13 cellular contexts compared by ENCODE assay signal in the genomic region with DNA sequence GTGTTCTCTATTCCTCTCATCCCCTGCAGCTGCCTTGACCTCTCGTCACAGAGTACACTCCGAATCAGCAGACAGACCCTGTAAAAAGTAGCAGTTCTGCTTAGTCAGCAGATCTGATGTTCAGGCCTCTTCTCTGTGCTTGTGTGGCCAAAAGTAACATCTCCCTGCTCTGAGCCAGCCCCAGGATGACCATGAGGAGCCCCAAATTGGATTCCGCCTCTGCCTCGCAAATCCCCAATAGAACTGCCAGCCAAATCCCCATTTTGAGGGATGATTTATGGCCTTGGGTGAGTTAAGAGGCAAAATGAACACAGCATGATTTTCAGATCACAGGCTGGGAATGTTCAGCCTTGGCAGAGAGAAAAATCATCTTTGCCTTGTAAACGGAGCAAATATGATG.
A peak's percentile ranks its signal among the peaks of the same experiment; 100 is the strongest.
DNase-seq lines count a peak whose midpoint lies in the region; TF ChIP-seq lines count a peak whose summit lies in the region.
"Had no signal": no experiment of that assay in that cellular context is flagged by ENCODE, and none has a peak within 500 bp of the region (broad histone marks: within the 10 kb centered on the region; RNA-seq: fewer than 3 reads in every experiment).

No MANE protein-coding gene starts in this region.

- TF ChIP-seq CTCF in fibroblast of mammary gland (conservative IDR thresholded peaks at IDR 0.05; ENCODE audit: control insufficient read depth, insufficient read depth, low read depth, low read length): no peak
- no peak for TF ChIP-seq CTCF in type B pancreatic cell (conservative IDR thresholded peaks at IDR 0.05)

- H3K36me3 ChIP-seq in muscle layer of duodenum (ENCODE audit: control insufficient read depth in 1 of 2, insufficient read depth in 2 of 2, low read length in 2 of 2): no peaks in the 10 kb centered on the region

- H3K4me1 Mint-ChIP-seq in type B pancreatic cell (ENCODE audit: unreplicated experiment): peaks cover 46% of the 10 kb centered on the region
- H3K4me1 Mint-ChIP-seq: memory B cell had no signal

- no peaks in the 10 kb centered on the region for H3K27me3 Mint-ChIP-seq in type B pancreatic cell

- no peaks in the 10 kb centered on the region for H3K9me3 Mint-ChIP-seq in type B pancreatic cell
- H3K9me3 Mint-ChIP-seq: memory B cell had no signal

- peaks cover 13 to 14% of the 10 kb centered on the region in 2 donors for H3K4me1 ChIP-seq in muscle layer of duodenum (ENCODE audit: control insufficient read depth in 1 of 2, insufficient read depth in 2 of 2, low read length in 2 of 2)

- no peaks in the 10 kb centered on the region for H3K36me3 Mint-ChIP-seq in type B pancreatic cell
- H3K36me3 Mint-ChIP-seq: memory B cell had no signal

- no peaks in the 10 kb centered on the region for H3K27me3 ChIP-seq in muscle layer of duodenum (ENCODE audit: low read depth, low read length)

- H3K9me3 ChIP-seq in muscle layer of duodenum (ENCODE audit: control insufficient read depth in 1 of 2, low read length in 2 of 2): no peaks in the 10 kb centered on the region

- H3K4me3 ChIP-seq in fibroblast of mammary gland (ENCODE audit: control insufficient read depth, low read depth, low read length): peak overlapping the region; percentile 5
- no peak overlapping the region for H3K4me3 ChIP-seq in muscle layer of duodenum (ENCODE audit: low read depth in 1 of 2, low read length in 2 of 2)

- DNase-seq in NCI-H1417 (lab: John Stamatoyannopoulos, UW) (peak in 2 of 3 experiments; percentile 26 to 80), NCI-H1417 treated with DMSO at 0.1 percent for 48 hours (lab: John Stamatoyannopoulos, UW) (no peak), fibroblast of mammary gland (ENCODE audit: low read depth) (peak; percentile 89), type B pancreatic cell (ENCODE audit: extremely low spot score, unreplicated experiment) (no peak), kidney glomerular epithelial cell (lab: John Stamatoyannopoulos, UW) (no peak), T-helper 2 cell (no peak)
- no peak for DNase-seq in activated CD8-positive, alpha-beta memory T cell treated with anti-CD3 and anti-CD28 coated beads, Interleukin-2, amount 50 U/mL, for 4 hours
- DNase-seq: activated CD8-positive, alpha-beta memory T cell treated with anti-CD3 and anti-CD28 coated beads, Interleukin-2, amount 50 U/mL, for 48 hours; effector CD8-positive, alpha-beta T cell; NCI-H1930 had no signal

- peak overlapping the region; percentile 48 for H3K27ac Mint-ChIP-seq in type B pancreatic cell
- H3K27ac Mint-ChIP-seq: memory B cell had no signal

- H3K27ac ChIP-seq in muscle layer of duodenum (ENCODE audit: low read length): peak overlapping the region; percentile 88
- H3K27ac ChIP-seq: 22Rv1 had no signal

- peak overlapping the region; percentile 24 for H3K4me3 Mint-ChIP-seq in type B pancreatic cell
- H3K4me3 Mint-ChIP-seq: memory B cell had no signal

Comparison
In these comparisons a context has a peak if more than half of its experiments do, and no peak if none do; other contexts are left out.
1. DNase-seq: peak in NCI-H1417 (2 of 3) and fibroblast of mammary gland (single experiment); none in NCI-H1417 treated with DMSO at 0.1 percent for 48 hours (single experiment), type B pancreatic cell (single experiment), kidney glomerular epithelial cell (single experiment), T-helper 2 cell (0 of 5) and activated CD8-positive, alpha-beta memory T cell treated with anti-CD3 and anti-CD28 coated beads, Interleukin-2, amount 50 U/mL, for 4 hours (single experiment).